22 cellular contexts compared by ENCODE assay signal in genomic region chr10:102964713-102965112, GRCh38.
"Had no signal": no experiment of that assay in that cellular context is flagged by ENCODE, and none has a peak within 500 bp of the region (broad histone marks: within the 10 kb centered on the region; RNA-seq: fewer than 3 reads in every experiment).

No MANE protein-coding gene starts in this region.

- H3K27ac ChIP-seq: SJSA1 had no signal

- H3K4me1 Mint-ChIP-seq: activated naive CD4-positive, alpha-beta T cell treated with anti-CD3 and anti-CD28 coated beads, Interleukin-2, amount 10 ng/mL, durations not matched to agents 7 days and 5 days; activated naive CD8-positive, alpha-beta T cell treated with anti-CD3 and anti-CD28 coated beads, Interleukin-2, amount 10 ng/mL, durations not matched to agents 7 days and 5 days had no signal

- H3K27me3 Mint-ChIP-seq: activated CD8-positive, alpha-beta T cell treated with anti-CD3 and anti-CD28 coated beads for 36 hours; activated naive CD4-positive, alpha-beta T cell treated with anti-CD3 and anti-CD28 coated beads, Interleukin-2, amount 10 ng/mL, durations not matched to agents 7 days and 5 days; activated naive CD8-positive, alpha-beta T cell treated with anti-CD3 and anti-CD28 coated beads, Interleukin-2, amount 10 ng/mL, durations not matched to agents 7 days and 5 days; brain had no signal

- H3K36me3 ChIP-seq: SJSA1 had no signal

- H3K27ac Mint-ChIP-seq: activated CD8-positive, alpha-beta T cell treated with anti-CD3 and anti-CD28 coated beads for 36 hours; activated naive CD4-positive, alpha-beta T cell treated with anti-CD3 and anti-CD28 coated beads, Interleukin-2, amount 10 ng/mL, durations not matched to agents 7 days and 5 days; activated naive CD8-positive, alpha-beta T cell treated with anti-CD3 and anti-CD28 coated beads, Interleukin-2, amount 10 ng/mL, durations not matched to agents 7 days and 5 days; activated T-cell treated with anti-CD3 and anti-CD28 coated beads, Interleukin-2, amount 50 U/mL, for 72 hours; activated T-helper 2 cell treated with anti-CD3 and anti-CD28 coated beads, Interferon-gamma antibody, Interleukin-2, Interleukin-4, amounts not matched to agents 10 μg/mL and 5 μg/mL and 100 μg/mL, durations not matched to agents 14 hours and 24 hours and 36 hours; T-helper 1 cell treated with Interleukin-12 subunit alpha and Interleukin-12 subunit beta and Interleukin-4 antibody, amounts not matched to agents 30 μg/mL and 1 μg/mL, for 36 hours had no signal

- H3K4me3 ChIP-seq: SJSA1 had no signal

- DNase-seq: activated CD4-positive, alpha-beta T cell treated with anti-CD3 and anti-CD28 coated beads for 4 hours; activated CD8-positive, alpha-beta memory T cell treated with anti-CD3 and anti-CD28 coated beads, Interleukin-2, amount 50 U/mL, for 4 hours; activated CD8-positive, alpha-beta T cell treated with anti-CD3 and anti-CD28 coated beads for 36 hours; activated gamma-delta T cell treated with Interleukin-2 at 50 U/mL for 16 hours; activated naive CD4-positive, alpha-beta T cell treated with anti-CD3 and anti-CD28 coated beads, Interleukin-2, amount 10 ng/mL, durations not matched to agents 7 days and 5 days; activated naive CD8-positive, alpha-beta T cell treated with anti-CD3 and anti-CD28 coated beads, Interleukin-2, amount 10 ng/mL, durations not matched to agents 7 days and 5 days; activated T-cell treated with anti-CD3 and anti-CD28 coated beads, Interleukin-2, amount 50 U/mL, for 72 hours; aorta; KG1; NCI-H1092; NCI-H1417; NCI-H1930; NCI-H2171; NCI-H510A treated with DMSO at 0.1 percent for 48 hours; PC-3; SHP77 had no signal

- H3K9me3 ChIP-seq: SJSA1 had no signal

- H3K36me3 Mint-ChIP-seq: activated naive CD4-positive, alpha-beta T cell treated with anti-CD3 and anti-CD28 coated beads, Interleukin-2, amount 10 ng/mL, durations not matched to agents 7 days and 5 days; activated naive CD8-positive, alpha-beta T cell treated with anti-CD3 and anti-CD28 coated beads, Interleukin-2, amount 10 ng/mL, durations not matched to agents 7 days and 5 days; brain had no signal

- H3K4me3 Mint-ChIP-seq: activated CD8-positive, alpha-beta T cell treated with anti-CD3 and anti-CD28 coated beads for 36 hours; activated naive CD4-positive, alpha-beta T cell treated with anti-CD3 and anti-CD28 coated beads, Interleukin-2, amount 10 ng/mL, durations not matched to agents 7 days and 5 days; activated naive CD8-positive, alpha-beta T cell treated with anti-CD3 and anti-CD28 coated beads, Interleukin-2, amount 10 ng/mL, durations not matched to agents 7 days and 5 days; activated T-cell treated with anti-CD3 and anti-CD28 coated beads, Interleukin-2, amount 50 U/mL, for 72 hours; brain; T-helper 1 cell treated with Interleukin-12 subunit alpha and Interleukin-12 subunit beta and Interleukin-4 antibody, amounts not matched to agents 30 μg/mL and 1 μg/mL, for 36 hours had no signal

- H3K27me3 ChIP-seq: SJSA1 had no signal

- H3K9me3 Mint-ChIP-seq: activated CD8-positive, alpha-beta T cell treated with anti-CD3 and anti-CD28 coated beads for 36 hours; activated naive CD4-positive, alpha-beta T cell treated with anti-CD3 and anti-CD28 coated beads, Interleukin-2, amount 10 ng/mL, durations not matched to agents 7 days and 5 days; activated naive CD8-positive, alpha-beta T cell treated with anti-CD3 and anti-CD28 coated beads, Interleukin-2, amount 10 ng/mL, durations not matched to agents 7 days and 5 days; activated T-cell treated with anti-CD3 and anti-CD28 coated beads, Interleukin-2, amount 50 U/mL, for 72 hours; activated T-helper 2 cell treated with anti-CD3 and anti-CD28 coated beads, Interferon-gamma antibody, Interleukin-2, Interleukin-4, amounts not matched to agents 10 μg/mL and 5 μg/mL and 100 μg/mL, durations not matched to agents 14 hours and 24 hours and 36 hours; brain; T-helper 1 cell treated with Interleukin-12 subunit alpha and Interleukin-12 subunit beta and Interleukin-4 antibody, amounts not matched to agents 30 μg/mL and 1 μg/mL, for 36 hours had no signal

- ATAC-seq: activated CD4-positive, CD25-positive, alpha-beta regulatory T cell treated with anti-CD3 and anti-CD28 coated beads, Interleukin-2, amount 50 U/mL, for 24 hours; activated CD8-positive, alpha-beta T cell treated with anti-CD3 and anti-CD28 coated beads for 36 hours; activated T-cell treated with anti-CD3 and anti-CD28 coated beads, Interleukin-2, amount 50 U/mL, for 72 hours; PC-3; SK-N-SH treated with all-trans-retinoic acid at 6 μM for 48 hours had no signal
